Comparison of ENCODE assay signal across 17 cellular contexts in the genomic region with DNA sequence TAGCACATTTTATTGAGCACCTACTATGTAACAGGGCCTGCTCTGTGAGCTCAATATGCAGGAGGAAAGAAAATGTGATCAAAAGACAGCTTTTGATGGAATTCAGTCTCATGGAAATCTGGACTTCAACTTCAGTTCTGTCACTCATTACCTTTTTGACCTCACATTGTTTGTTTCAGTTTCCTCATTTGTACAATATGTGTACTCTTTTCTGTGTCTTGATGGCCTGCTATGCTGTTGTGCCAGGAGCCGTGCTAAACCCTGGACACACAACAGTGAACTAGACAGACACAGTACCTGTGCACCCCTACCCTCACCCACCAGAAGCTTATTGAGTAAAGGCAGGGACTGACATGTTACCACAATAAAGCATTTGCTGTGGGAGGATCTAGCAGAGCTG.
DNase-seq lines count a peak whose midpoint lies in the region; ATAC-seq, FAIRE-seq and TF ChIP-seq lines count a peak whose summit lies in the region.
"Had no signal": no experiment of that assay in that cellular context is flagged by ENCODE, and none has a peak within 500 bp of the region (broad histone marks: within the 10 kb centered on the region; RNA-seq: fewer than 3 reads in every experiment).

No MANE protein-coding gene starts in this region.

- POLR2A ChIA-PET in HepG2 (lab: Yijun Ruan, JAX) = no interaction called here
- POLR2A ChIA-PET in H1 (lab: Charles Lee; ENCODE audit: partially characterized antibody) = no interaction called here

- H3K36me3 ChIP-seq in liver (ENCODE audit: control insufficient read depth in 4 of 4, insufficient read depth in 3 of 4, low read depth in 1 of 4, low read length in 3 of 4) (no peaks in the 10 kb centered on the region), HepG2 (replicated peaks in 1 of 2; ENCODE audit: control insufficient read depth in 1 of 2, insufficient read depth in 2 of 2, low read length in 2 of 2) (no peaks in the 10 kb centered on the region), H1 (ENCODE audit: control insufficient read depth in 2 of 4, insufficient read depth in 4 of 4, low read length in 3 of 4) (no peaks in the 10 kb centered on the region), mesenchymal stem cell (ENCODE audit: control insufficient read depth in 1 of 2, insufficient read depth in 2 of 2, low read depth in 1 of 2, low read length in 2 of 2) (no peaks in the 10 kb centered on the region)
- H3K36me3 ChIP-seq in effector memory CD4-positive, alpha-beta T cell (ENCODE audit: control insufficient read depth, insufficient read depth, low read length) = no peaks in the 10 kb centered on the region
- H3K36me3 ChIP-seq: BLaER1 had no signal

- peak; percentile 7 to 47 for TF ChIP-seq RAD21 in liver (IDR thresholded peaks at IDR 0.05)
- TF ChIP-seq RAD21 in HepG2 (CRISPR knock-in tag; IDR thresholded peaks at IDR 0.05) = no peak
- no peak for TF ChIP-seq RAD21 in H1 (IDR thresholded peaks at IDR 0.05 in 1 of 2, conservative IDR thresholded peaks at IDR 0.05 in 1 of 2; ENCODE audit: low read depth in 2 of 2, low read length in 2 of 2)

- no peak overlapping the region for H3K4me2 ChIP-seq in HepG2 (ENCODE audit: low read depth, low read length)
- no peak overlapping the region for H3K4me2 ChIP-seq in H1 (ENCODE audit: insufficient read depth in 1 of 2, low read depth in 2 of 2, low read length in 2 of 2)
- no peak overlapping the region for H3K4me2 ChIP-seq in mesenchymal stem cell (ENCODE audit: low read length, poor library complexity, severe bottlenecking)
- H3K4me2 ChIP-seq: BLaER1, GM23338 had no signal

- no peak overlapping the region for H3K23ac ChIP-seq in H1 (ENCODE audit: insufficient read length)
- H3K23ac ChIP-seq in mesenchymal stem cell (ENCODE audit: low read length in 2 of 2) = no peak overlapping the region

- no peaks in the 10 kb centered on the region for H3K79me1 ChIP-seq in H1 (ENCODE audit: low read depth, low read length)
- no peaks in the 10 kb centered on the region for H3K79me1 ChIP-seq in mesenchymal stem cell (replicated peaks; ENCODE audit: low read length, poor library complexity, severe bottlenecking)

- no peak overlapping the region for H2BK15ac ChIP-seq in H1 (ENCODE audit: low read length)
- H2BK15ac ChIP-seq in mesenchymal stem cell (ENCODE audit: low read depth, poor library complexity, severe bottlenecking) = no peak overlapping the region

- no peak overlapping the region for H2BK5ac ChIP-seq in H1 (ENCODE audit: low read depth, low read length)
- H2BK5ac ChIP-seq in mesenchymal stem cell (ENCODE audit: low read depth, low read length, poor library complexity, severe bottlenecking) = no peak overlapping the region

- H4K8ac ChIP-seq in H1 (ENCODE audit: extremely low read depth, insufficient read depth, low read length) = no peak overlapping the region
- no peak overlapping the region for H4K8ac ChIP-seq in mesenchymal stem cell (ENCODE audit: low read length)

- no peak overlapping the region for H2BK20ac ChIP-seq in H1 (ENCODE audit: low read length)

- CTCF ChIA-PET in HepG2 (lab: Yijun Ruan, JAX; ENCODE audit: low intra/inter-chr PET ratio, low total read pairs) = no interaction called here
- CTCF ChIA-PET in H1 (lab: Charles Lee; ENCODE audit: partially characterized antibody) = interaction anchor here (0.6 to 0.7 kb wide), 2 partner anchors 37 to 365 kb away, joined by 3 read pairs; no protein-coding TSS in a partner anchor

- H3K23me2 ChIP-seq in H1 (ENCODE audit: low read depth, low read length) = no peaks in the 10 kb centered on the region

- H3K56ac ChIP-seq in H1 (replicated peaks; ENCODE audit: insufficient read length, low read depth, low read length) = no peak overlapping the region

- TF ChIP-seq EP300 in HepG2 (IDR thresholded peaks at IDR 0.05; ENCODE audit: low read depth in 2 of 2, low read length in 2 of 2) (no peak), HepG2 (CRISPR knock-in tag; IDR thresholded peaks at IDR 0.05; ENCODE audit: borderline replicate concordance) (no peak), H1 (IDR thresholded peaks at IDR 0.05; ENCODE audit: borderline replicate concordance in 1 of 2, low read depth in 2 of 2, low read length in 2 of 2) (no peak)

- TF ChIP-seq CTCF in liver (IDR thresholded peaks at IDR 0.05; ENCODE audit: low read depth, low read length, missing input control) (no peak), HepG2 (CRISPR knock-in tag; IDR thresholded peaks at IDR 0.05) (no peak), H1 (IDR thresholded peaks at IDR 0.05; ENCODE audit: control extremely low read depth in 1 of 3, insufficient read depth in 1 of 3, low read depth in 1 of 3, low read length in 3 of 3) (no peak)

- no peak overlapping the region for H3K4me3 ChIP-seq in liver (ENCODE audit: low read depth in 1 of 3, low read length in 3 of 3)
- H3K4me3 ChIP-seq in HepG2 (replicated peaks in 1 of 3; ENCODE audit: insufficient read depth in 1 of 3, low read depth in 2 of 3, low read length in 3 of 3) = no peak overlapping the region
- H3K4me3 ChIP-seq in H1 (ENCODE audit: extremely low read depth in 1 of 4, insufficient read depth in 2 of 4, low read depth in 3 of 4, low read length in 4 of 4) = no peak overlapping the region
- H3K4me3 ChIP-seq in mesenchymal stem cell (ENCODE audit: insufficient read depth in 1 of 2, low read depth in 1 of 2, low read length in 2 of 2) = no peak overlapping the region
- no peak overlapping the region for H3K4me3 ChIP-seq in effector memory CD4-positive, alpha-beta T cell (ENCODE audit: insufficient read depth, low read depth, low read length, poor library complexity, severe bottlenecking)
- H3K4me3 ChIP-seq: BLaER1, GM23338 had no signal

- H4K5ac ChIP-seq in H1 (ENCODE audit: insufficient read length, low read depth, low read length) = no peak overlapping the region

- FAIRE-seq in HepG2 (lab: Jason Lieb, UNC) = no peak
- no peak for FAIRE-seq in H1 (lab: Jason Lieb, UNC)

- H3K27me3 ChIP-seq in liver (ENCODE audit: control insufficient read depth in 4 of 4, insufficient read depth in 4 of 4, low read length in 3 of 4) (no peaks in the 10 kb centered on the region), HepG2 (ENCODE audit: control insufficient read depth in 1 of 2, insufficient read depth in 2 of 2, low read length in 2 of 2) (peaks cover 0 to 4% of the 10 kb centered on the region in 2 experiments; a peak in 3 of 5 replicates), H1 (replicated peaks in 1 of 4; ENCODE audit: control insufficient read depth in 3 of 4, extremely low read depth in 1 of 4, insufficient read depth in 3 of 4, low read length in 3 of 4) (no peaks in the 10 kb centered on the region), mesenchymal stem cell (ENCODE audit: control insufficient read depth in 1 of 2, insufficient read depth in 1 of 2, low read length in 2 of 2) (no peaks in the 10 kb centered on the region)
- H3K27me3 ChIP-seq in effector memory CD4-positive, alpha-beta T cell (replicated peaks; ENCODE audit: control insufficient read depth, insufficient read depth, low read length, poor library complexity, severe bottlenecking) = no peaks in the 10 kb centered on the region
- H3K27me3 ChIP-seq: BLaER1 had no signal

- H3K14ac ChIP-seq in H1 (ENCODE audit: insufficient read length) (no peak overlapping the region), mesenchymal stem cell (ENCODE audit: low read length in 2 of 2) (no peak overlapping the region)

- DNase-seq in HepG2 (ENCODE audit: low spot score) (no peak), H1 (ENCODE audit: low read depth in 1 of 2, low spot score in 2 of 2) (no peak), mesenchymal stem cell (no peak), NOMO-1 (lab: John Stamatoyannopoulos, UW; ENCODE audit: unreplicated experiment in 2 of 2) (no peak), NOMO-1 treated with DMSO at 0.1 percent for 48 hours (lab: John Stamatoyannopoulos, UW; ENCODE audit: unreplicated experiment) (no peak)
- DNase-seq in effector memory CD4-positive, alpha-beta T cell = no peak
- DNase-seq: 8988T; AML-193; Caco-2; CD8-positive, alpha-beta memory T cell; DMS53; GF-D8; H9; KBM-7 had no signal

- no peaks in the 10 kb centered on the region for H3K9me3 ChIP-seq in liver (ENCODE audit: control insufficient read depth in 4 of 4, low read length in 3 of 4)
- no peaks in the 10 kb centered on the region for H3K9me3 ChIP-seq in HepG2 (ENCODE audit: low read length)
- no peaks in the 10 kb centered on the region for H3K9me3 ChIP-seq in H1 (ENCODE audit: insufficient read depth in 2 of 2, low read depth in 1 of 2, low read length in 1 of 2)
- no peaks in the 10 kb centered on the region for H3K9me3 ChIP-seq in mesenchymal stem cell (ENCODE audit: control insufficient read depth, low read length)
- H3K9me3 ChIP-seq in effector memory CD4-positive, alpha-beta T cell (ENCODE audit: control insufficient read depth, low read length) = no peaks in the 10 kb centered on the region
- H3K9me3 ChIP-seq: BLaER1, Caco-2 had no signal

- H4K91ac ChIP-seq in H1 (replicated peaks; ENCODE audit: insufficient read length, low read length) (peak overlapping the region; percentile 69), mesenchymal stem cell (ENCODE audit: low read length) (no peak overlapping the region)

- 30% methylated on average over 1 of the region's 1 CpG for WGBS in liver
- WGBS in HepG2 (ENCODE audit: low lambda C conversion rate) = 4% methylated on average over 1 of the region's 1 CpG
- 75% methylated on average over 1 of the region's 1 CpG; no CpG with 5 or more reads in 1 of the 2 experiments for WGBS in H1 (ENCODE audit: extremely low coverage in 1 of 2, insufficient coverage in 1 of 2, insufficient read length in 1 of 2, insufficient replicate concordance in 2 of 2, low coverage in 1 of 2, low lambda C conversion rate in 2 of 2, missing lambda C conversion rate in 1 of 2), 2 experiments
- WGBS in mesenchymal stem cell = 100% methylated on average over 1 of the region's 1 CpG

- H2BK12ac ChIP-seq in H1 (ENCODE audit: low read depth, low read length) (no peak overlapping the region), mesenchymal stem cell (ENCODE audit: low read length in 2 of 2) (no peak overlapping the region)

- no peak overlapping the region for H3K27ac ChIP-seq in liver (ENCODE audit: low read depth in 1 of 2, low read length in 2 of 2)
- no peak overlapping the region for H3K27ac ChIP-seq in HepG2 (ENCODE audit: extremely low read length, insufficient read depth, low read length)
- no peak overlapping the region for H3K27ac ChIP-seq in H1 (ENCODE audit: low read depth, low read length)
- H3K27ac ChIP-seq in mesenchymal stem cell (ENCODE audit: low read length, poor library complexity, severe bottlenecking) = no peak overlapping the region
- no peak overlapping the region for H3K27ac ChIP-seq in effector memory CD4-positive, alpha-beta T cell (ENCODE audit: insufficient read depth, low read length, poor library complexity, severe bottlenecking)
- H3K27ac ChIP-seq: BLaER1 had no signal

- H3K79me2 ChIP-seq in HepG2 (ENCODE audit: insufficient read depth, low read length) (no peaks in the 10 kb centered on the region), H1 (ENCODE audit: control insufficient read depth in 1 of 2, insufficient read depth in 2 of 2, low read length in 2 of 2) (no peaks in the 10 kb centered on the region)

- H2AK5ac ChIP-seq in H1 (ENCODE audit: low read depth, low read length) (no peak overlapping the region; the same call in 1 of the 2 replicates), mesenchymal stem cell (ENCODE audit: low read length, severe bottlenecking) (peak overlapping the region; percentile 40)

- H3K9ac ChIP-seq in liver (ENCODE audit: low read depth in 1 of 2, low read length in 2 of 2) (no peak overlapping the region), HepG2 (ENCODE audit: insufficient read depth, low read depth, low read length) (no peak overlapping the region), H1 (replicated peaks in 1 of 4; ENCODE audit: extremely low read depth in 1 of 4, low read depth in 3 of 4, low read length in 3 of 4) (no peak overlapping the region), mesenchymal stem cell (ENCODE audit: low read length) (no peak overlapping the region)
- H3K9ac ChIP-seq: BLaER1 had no signal

- in situ Hi-C loops in HepG2 (cut with HindIII; ENCODE audit: extremely low pct_ligation_motif_present, low pct_unique_long_range_greater_than_20kb) = no loop called here

- no TSS peak for BruUV-seq in HepG2 (replicated peaks; lab: Mats Ljungman, UMichigan)

- no peak for TF ChIP-seq POLR2A in HepG2 (IDR thresholded peaks at IDR 0.05; ENCODE audit: insufficient read depth in 1 of 2, low read depth in 2 of 2, low read length in 2 of 2)
- no peak for TF ChIP-seq POLR2A in H1 (IDR thresholded peaks at IDR 0.05; ENCODE audit: control extremely low read depth in 1 of 2, low read depth in 2 of 2, low read length in 2 of 2)

- H2AFZ ChIP-seq in HepG2 (ENCODE audit: low read length) (no peak overlapping the region), H1 (ENCODE audit: low read length) (no peak overlapping the region), mesenchymal stem cell (ENCODE audit: low read depth, low read length) (no peak overlapping the region)
- H2AFZ ChIP-seq: GM23338 had no signal

- no peak overlapping the region for H3K4ac ChIP-seq in H1 (replicated peaks; ENCODE audit: insufficient read length, low read depth, low read length)
- H3K4ac ChIP-seq in mesenchymal stem cell (ENCODE audit: low read depth in 1 of 2, low read length in 2 of 2) = no peak overlapping the region

- intact Hi-C loops in HepG2 (cut with micrococcal nuclease; ENCODE audit: unreplicated experiment) = no loop called here

- H3K4me1 ChIP-seq in liver (ENCODE audit: control insufficient read depth in 4 of 4, insufficient read depth in 4 of 4, low read length in 3 of 4) = peaks cover 2 to 22% (median 7%) of the 10 kb centered on the region in 4 donors
- peaks cover 13% of the 10 kb centered on the region for H3K4me1 ChIP-seq in HepG2 (ENCODE audit: insufficient read depth, low read length)
- peaks cover 0 to 2% (median under 1%) of the 10 kb centered on the region in 4 experiments; a peak in 3 of 7 replicates for H3K4me1 ChIP-seq in H1 (replicated peaks in 1 of 4; ENCODE audit: control insufficient read depth in 3 of 4, insufficient read depth in 4 of 4, low read length in 3 of 4)
- peaks cover 1% of the 10 kb centered on the region for H3K4me1 ChIP-seq in mesenchymal stem cell (ENCODE audit: control insufficient read depth, insufficient read depth, low read depth, low read length)
- no peaks in the 10 kb centered on the region for H3K4me1 ChIP-seq in effector memory CD4-positive, alpha-beta T cell (ENCODE audit: control insufficient read depth, insufficient read depth, low read length, poor library complexity, severe bottlenecking)
- H3K4me1 ChIP-seq: Caco-2 had no signal

- H4K20me1 ChIP-seq in HepG2 (ENCODE audit: insufficient read depth, low read length) (no peaks in the 10 kb centered on the region), H1 (replicated peaks in 1 of 2; ENCODE audit: control insufficient read depth in 1 of 2, insufficient read depth in 2 of 2, low read length in 2 of 2) (no peaks in the 10 kb centered on the region)
- H4K20me1 ChIP-seq: BLaER1 had no signal

- ATAC-seq in HepG2 = no peak
- ATAC-seq: GM23338 had no signal

- peak overlapping the region; percentile 55 for H2BK120ac ChIP-seq in H1 (replicated peaks; ENCODE audit: low read depth, low read length)
- no peak overlapping the region for H2BK120ac ChIP-seq in mesenchymal stem cell (ENCODE audit: low read depth, low read length)

- H3K18ac ChIP-seq in H1 (ENCODE audit: extremely low read depth, low read length) (no peak overlapping the region), mesenchymal stem cell (ENCODE audit: low read depth in 1 of 2, low read length in 2 of 2) (peak overlapping the region in 1 of 2 experiments; percentile 18)
